ENCODE assay signal across 8 cellular contexts in genomic region chr3:141231923-141232861, GRCh38. TPM values are rescaled to one million over a fixed set of nuclear protein-coding genes. Genes with fewer than 3 reads are reported as not detected.
A peak's percentile ranks its signal among the peaks of the same experiment; 100 is the strongest.
DNase-seq lines count a peak whose midpoint lies in the region; ATAC-seq, FAIRE-seq and TF ChIP-seq lines count a peak whose summit lies in the region.

No MANE protein-coding gene starts in this region.

- H3K27ac ChIP-seq in pancreas, result peak overlapping the region in 1 of 4 donors; percentile 48

- DNase-seq in AG10803 (ENCODE audit: low read depth) (no peak), NCI-H1105 treated with DMSO at 0.1 percent for 48 hours (lab: John Stamatoyannopoulos, UW) (peak; percentile 60), head of caudate nucleus (peak in 39 of 42 donors; percentile 11 to 69 (median 42)), pancreas (peak; percentile 51 to 90 (median 70))
- peak; percentile 24 for DNase-seq in activated naive CD4-positive, alpha-beta T cell treated with Interleukin-2 at 50 U/mL for 16 hours

- TF ChIP-seq CTCF in AG10803 (conservative IDR thresholded peaks at IDR 0.05; ENCODE audit: low read length) (no peak), pancreas (IDR thresholded peaks at IDR 0.05) (no peak)

- FAIRE-seq in pancreas (lab: Jason Lieb, UNC), result no peak

- no peaks in the 10 kb centered on the region for H3K9me3 ChIP-seq in pancreas

- peak overlapping the region; percentile 75 for H3K4me3 ChIP-seq in AG10803 (ENCODE audit: low read length)
- H3K4me3 ChIP-seq in pancreas, result peak overlapping the region; percentile 58 to 86 (median 69)

- H3K36me3 ChIP-seq in pancreas, result no peaks in the 10 kb centered on the region

- H3K27me3 ChIP-seq in pancreas, result no peaks in the 10 kb centered on the region

- ATAC-seq in GM19035 (IDR thresholded peaks at IDR 0.05; ENCODE audit: unreplicated experiment), result peak; percentile 14
- ATAC-seq in pancreas, result peak; percentile 50 to 68 (median 58)
- no peak for ATAC-seq in GM19328 (IDR thresholded peaks at IDR 0.05; ENCODE audit: unreplicated experiment)
- no peak for ATAC-seq in HG03457 (IDR thresholded peaks at IDR 0.05; ENCODE audit: unreplicated experiment)

- H3K4me1 ChIP-seq in pancreas, result peaks cover 3 to 20% (median 10%) of the 10 kb centered on the region in 3 donors

- intact Hi-C loops in head of caudate nucleus (cut with DNase I), result loop anchor here (5.0 kb wide), 2 partner anchors 45 to 290 kb away; partner anchors contain the start of gene SLC25A36
- intact Hi-C loops in pancreas (cut with DNase I), result no loop called here

- 3 to 4% methylated on average over 53 to 77 of the region's 77 CpGs for WGBS in pancreas, 2 donors

RNA-seq across cellular contexts. Expression of gene PXYLP1, which starts 0.6 kb away (rescaled TPM):
- total RNA-seq in pancreas, result 10 to 100 TPM in 1 of 6 donors, 1 to 10 TPM in 5; 6.7 to 11.6 (median 8.5) TPM
- 1 to 10 TPM; 6.0 to 6.1 TPM for polyA plus RNA-seq in pancreas

Comparison
In these comparisons a context has a peak if more than half of its experiments do, and no peak if none do; other contexts are left out.
1. ATAC-seq: peak in GM19035 (single experiment) and pancreas (4 of 4); none in GM19328 (single experiment) and HG03457 (single experiment).